ENCODE assay signal across 18 cellular contexts in the genomic region with DNA sequence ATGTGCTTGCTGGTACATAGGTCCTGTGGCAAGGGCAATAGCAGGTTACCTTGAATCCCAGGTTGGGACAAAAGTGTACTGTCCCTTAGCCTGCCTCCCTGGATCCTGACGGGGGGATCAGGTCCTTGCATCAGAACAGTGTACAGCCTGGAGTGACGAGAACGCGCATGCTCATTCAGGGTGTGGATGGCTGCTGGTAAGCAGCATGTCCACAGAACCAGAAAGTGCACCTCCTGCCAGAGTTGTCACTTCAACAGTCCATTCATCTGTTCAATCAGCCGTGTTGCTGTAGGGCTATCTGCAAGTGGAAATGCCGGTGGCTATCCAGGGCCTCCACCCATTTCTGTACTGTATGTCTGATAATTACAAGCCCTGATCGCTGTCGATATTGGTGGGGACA.
DNase-seq lines count a peak whose midpoint lies in the region; TF ChIP-seq lines count a peak whose summit lies in the region.
"Had no signal": no experiment of that assay in that cellular context is flagged by ENCODE, and none has a peak within 500 bp of the region (broad histone marks: within the 10 kb centered on the region; RNA-seq: fewer than 3 reads in every experiment).

No MANE protein-coding gene starts in this region.

- H3K14ac ChIP-seq in neuronal stem cell (ENCODE audit: low read length): peak overlapping the region; percentile 83

- no peak overlapping the region for H4K91ac ChIP-seq in neuronal stem cell (ENCODE audit: low read depth, low read length, poor library complexity)

- H3K36me3 ChIP-seq in neuronal stem cell (replicated peaks in 1 of 2; ENCODE audit: control insufficient read depth in 2 of 2, insufficient read depth in 2 of 2, low read length in 2 of 2) (no peaks in the 10 kb centered on the region), breast epithelium (no peaks in the 10 kb centered on the region), osteoblast (ENCODE audit: insufficient read depth, low read length) (no peaks in the 10 kb centered on the region)
- H3K36me3 ChIP-seq: Peyer's patch had no signal

- no peaks in the 10 kb centered on the region for H3K79me2 ChIP-seq in osteoblast (ENCODE audit: insufficient read depth, low read length)

- H3K79me1 ChIP-seq in neuronal stem cell (ENCODE audit: low read depth, low read length): no peaks in the 10 kb centered on the region

- H3K27me3 ChIP-seq in neuronal stem cell (ENCODE audit: control insufficient read depth in 3 of 3, insufficient read depth in 3 of 3, low read depth in 1 of 3, low read length in 3 of 3) (peaks cover 0 to 3% (median 0%) of the 10 kb centered on the region in 3 experiments), breast epithelium (no peaks in the 10 kb centered on the region), osteoblast (ENCODE audit: insufficient read depth, low read length) (no peaks in the 10 kb centered on the region)
- H3K27me3 ChIP-seq: Peyer's patch had no signal

- no peak overlapping the region for H3K4ac ChIP-seq in neuronal stem cell (ENCODE audit: low read length)

- no peak overlapping the region for H3K4me3 ChIP-seq in neuronal stem cell (ENCODE audit: low read length in 2 of 2)
- H3K4me3 ChIP-seq in breast epithelium: no peak overlapping the region
- no peak overlapping the region for H3K4me3 ChIP-seq in osteoblast (ENCODE audit: insufficient read depth, low read length)
- H3K4me3 ChIP-seq: Peyer's patch, SK-N-MC had no signal

- no peak overlapping the region for H4K8ac ChIP-seq in neuronal stem cell (ENCODE audit: low read depth, low read length)

- TF ChIP-seq CTCF in breast epithelium (IDR thresholded peaks at IDR 0.05) (no peak), osteoblast (IDR thresholded peaks at IDR 0.05; ENCODE audit: extremely low read depth, low read depth, low read length) (no peak)

- peak overlapping the region; percentile 63 for H2BK5ac ChIP-seq in neuronal stem cell (ENCODE audit: low read length)

- peak overlapping the region; percentile 15 for H3K18ac ChIP-seq in neuronal stem cell (ENCODE audit: low read length)

- H3K27ac ChIP-seq in neuronal stem cell (replicated peaks; ENCODE audit: low read length): no peak overlapping the region
- H3K27ac ChIP-seq in breast epithelium: no peak overlapping the region
- no peak overlapping the region for H3K27ac ChIP-seq in osteoblast (ENCODE audit: low read depth, low read length)
- H3K27ac ChIP-seq: Peyer's patch, SK-N-MC had no signal

- TF ChIP-seq POLR2A in breast epithelium (IDR thresholded peaks at IDR 0.05): no peak

- H3K4me1 ChIP-seq in neuronal stem cell (ENCODE audit: control insufficient read depth in 2 of 2, insufficient read depth in 1 of 2, low read depth in 1 of 2, low read length in 2 of 2) (peaks cover under 1 to 2% of the 10 kb centered on the region in 2 donors), breast epithelium (no peaks in the 10 kb centered on the region), osteoblast (ENCODE audit: insufficient read depth, low read length) (no peaks in the 10 kb centered on the region)
- H3K4me1 ChIP-seq: Peyer's patch had no signal

- no peaks in the 10 kb centered on the region for H4K20me1 ChIP-seq in osteoblast (ENCODE audit: insufficient read depth, low read length)

- H3K9me3 ChIP-seq in neuronal stem cell (replicated peaks in 1 of 2; ENCODE audit: control insufficient read depth in 2 of 2, insufficient read depth in 1 of 2, low read depth in 1 of 2, low read length in 2 of 2) (no peaks in the 10 kb centered on the region), breast epithelium (no peaks in the 10 kb centered on the region), osteoblast (ENCODE audit: low read depth, low read length) (no peaks in the 10 kb centered on the region)
- H3K9me3 ChIP-seq: Peyer's patch had no signal

- no peak overlapping the region for H2AFZ ChIP-seq in neuronal stem cell (ENCODE audit: low read length)
- H2AFZ ChIP-seq in osteoblast (ENCODE audit: low read length): no peak overlapping the region

- intact Hi-C loops in breast epithelium (cut with DNase I; ENCODE audit: low total_unique reads): no loop called here

- no peak overlapping the region for H2BK120ac ChIP-seq in neuronal stem cell (ENCODE audit: low read depth, low read length)

- in situ Hi-C loops in G401 (cut with HindIII; ENCODE audit: low sequenced_read_pairs): no loop called here

- DNase-seq in G401 (ENCODE audit: low spot score) (peak; percentile 79), cerebellar cortex (ENCODE audit: low spot score) (peak; percentile 75), neuronal stem cell (ENCODE audit: low spot score) (no peak), breast epithelium (ENCODE audit: low spot score in 2 of 2) (no peak), osteoblast (ENCODE audit: insufficient read length, low spot score, missing footprints) (no peak), NCI-H2227 (lab: John Stamatoyannopoulos, UW; ENCODE audit: unreplicated experiment) (no peak)
- no peak for DNase-seq in activated CD8-positive, alpha-beta memory T cell treated with anti-CD3 and anti-CD28 coated beads, Interleukin-2, amount 50 U/mL, for 4 hours
- DNase-seq: Karpas-422, NCI-H1092, NCI-H1417 treated with DMSO at 0.1 percent for 48 hours, NCI-H1694 treated with DMSO at 0.1 percent for 48 hours, NCI-H226, NCI-H510A, NCI-H69, Peyer's patch, SIG-M5, SW 1271 had no signal

- WGBS in neuronal stem cell (ENCODE audit: extremely low coverage in 2 of 2, insufficient read length in 2 of 2, insufficient replicate concordance in 1 of 2), 2 donors: no CpG with 5 or more reads among the region's 8 CpGs

- H3K9ac ChIP-seq in neuronal stem cell (ENCODE audit: low read depth, low read length, poor library complexity): no peak overlapping the region

- H2BK15ac ChIP-seq in neuronal stem cell (ENCODE audit: low read length): no peak overlapping the region

- peak overlapping the region; percentile 70 for H2AK5ac ChIP-seq in neuronal stem cell (ENCODE audit: low read depth, low read length)

- H3K4me2 ChIP-seq in neuronal stem cell (ENCODE audit: insufficient read depth, low read length, poor library complexity, severe bottlenecking) (no peak overlapping the region), osteoblast (ENCODE audit: insufficient read depth, low read length) (no peak overlapping the region)

- H3K23ac ChIP-seq in neuronal stem cell (ENCODE audit: low read depth, low read length, poor library complexity): peak overlapping the region; percentile 10

- no peak overlapping the region for H2BK12ac ChIP-seq in neuronal stem cell (ENCODE audit: low read length)

Comparison
In these comparisons a context has a peak if more than half of its experiments do, and no peak if none do; other contexts are left out.
1. DNase-seq: peak in G401 (single experiment) and cerebellar cortex (single experiment); none in neuronal stem cell (single experiment), activated CD8-positive, alpha-beta memory T cell treated with anti-CD3 and anti-CD28 coated beads, Interleukin-2, amount 50 U/mL, for 4 hours (single experiment), breast epithelium (0 of 2), osteoblast (single experiment) and NCI-H2227 (single experiment).